ENCODE assay signal across 9 cellular contexts in the genomic region with DNA sequence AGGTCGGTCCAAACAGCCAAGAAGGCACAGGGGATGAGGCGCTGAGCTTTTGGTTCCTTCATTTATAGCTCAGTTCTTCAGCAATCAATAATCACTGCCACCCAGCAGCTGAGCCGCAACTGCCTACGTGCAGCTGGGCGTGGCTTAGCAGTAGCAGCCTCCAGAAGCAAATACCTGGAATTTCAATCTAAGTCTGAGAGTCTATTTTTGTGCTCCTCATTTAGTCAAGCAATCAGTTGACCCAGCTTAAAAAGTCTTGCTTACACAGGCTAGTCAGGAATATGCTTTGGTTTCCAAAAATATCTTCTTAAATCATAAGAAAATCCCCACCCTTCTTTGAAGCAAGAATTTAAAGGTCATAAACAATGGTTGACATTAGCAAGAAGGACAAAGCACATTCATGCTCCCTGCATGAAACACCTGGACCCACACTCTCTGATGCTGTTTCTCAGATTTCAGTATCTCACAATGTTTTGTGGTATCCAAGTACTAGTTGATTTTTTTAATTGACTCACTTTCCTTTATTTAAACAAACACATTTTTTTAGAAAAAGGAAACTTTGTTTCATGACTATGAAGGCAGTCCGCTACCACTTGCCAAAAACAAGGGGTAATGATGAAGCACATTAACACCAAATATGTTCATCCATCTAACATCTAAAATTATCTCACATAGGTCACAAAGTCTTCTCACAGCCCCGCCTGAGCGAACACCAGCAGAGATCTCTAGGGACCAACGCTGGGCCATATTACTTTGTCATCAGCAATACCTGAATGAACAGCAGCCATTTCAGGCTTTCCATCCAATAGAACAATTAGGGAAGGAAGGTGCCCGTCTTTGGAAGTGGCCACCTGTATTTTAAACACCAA.
DNase-seq lines count a peak whose midpoint lies in the region; ATAC-seq and TF ChIP-seq lines count a peak whose summit lies in the region.
"Had no signal": no experiment of that assay in that cellular context is flagged by ENCODE, and none has a peak within 500 bp of the region (broad histone marks: within the 10 kb centered on the region; RNA-seq: fewer than 3 reads in every experiment).

No MANE protein-coding gene starts in this region.

- H3K27ac ChIP-seq in thymus (ENCODE audit: low read depth) (peak overlapping the region; percentile 72), brain microvascular endothelial cell (no peak overlapping the region)

- peaks cover 48% of the 10 kb centered on the region for H3K4me1 ChIP-seq in thymus (ENCODE audit: control insufficient read depth, insufficient read depth, low read length)

- no peaks in the 10 kb centered on the region for H3K27me3 Mint-ChIP-seq in activated T-cell treated with anti-CD3 and anti-CD28 coated beads, Interleukin-2, amount 50 U/mL, for 72 hours (ENCODE audit: low read depth)

- in situ Hi-C loops in ACHN (cut with HindIII; ENCODE audit: low pct_ligation_motif_present, low pct_unique_long_range_greater_than_20kb, low sequenced_read_pairs) = no loop called here
- in situ Hi-C loops in brain microvascular endothelial cell (cut with HindIII; ENCODE audit: low pct_ligation_motif_present, low sequenced_read_pairs) = no loop called here

- peaks cover 45% of the 10 kb centered on the region for H3K36me3 ChIP-seq in thymus (ENCODE audit: control insufficient read depth, insufficient read depth)
- H3K36me3 ChIP-seq in brain microvascular endothelial cell (replicated peaks) = peaks cover 36% of the 10 kb centered on the region

- 91% methylated on average over 10 of the region's 10 CpGs for WGBS in thymus
- 62 to 70% methylated on average over 10 of the region's 10 CpGs for WGBS in lower leg skin, 2 donors

- H3K27me3 ChIP-seq in thymus (ENCODE audit: control insufficient read depth, insufficient read depth) (no peaks in the 10 kb centered on the region), brain microvascular endothelial cell (replicated peaks) (no peaks in the 10 kb centered on the region)

- H3K9me3 ChIP-seq in thymus (ENCODE audit: control insufficient read depth) = no peaks in the 10 kb centered on the region

- ATAC-seq in activated T-cell treated with anti-CD3 and anti-CD28 coated beads, Interleukin-2, amount 50 U/mL, for 72 hours (replicated peaks in 1 of 2) = peak; percentile 27 to 39
- peak; percentile 23 for ATAC-seq in HG03565 (IDR thresholded peaks at IDR 0.05; ENCODE audit: unreplicated experiment)

- TF ChIP-seq CTCF in brain microvascular endothelial cell (IDR thresholded peaks at IDR 0.05; ENCODE audit: low read depth, low read length, missing control alignments) (no peak), lower leg skin (IDR thresholded peaks at IDR 0.05) (no peak)

- peak overlapping the region in 1 of 2 donors; percentile 9 for H3K4me3 Mint-ChIP-seq in activated T-cell treated with anti-CD3 and anti-CD28 coated beads, Interleukin-2, amount 50 U/mL, for 72 hours

- no peak for TF ChIP-seq POLR2A in lower leg skin (IDR thresholded peaks at IDR 0.05)

- intact Hi-C loops in lower leg skin (cut with DNase I; ENCODE audit: low total_unique reads) = no loop called here

- no peaks in the 10 kb centered on the region for H3K9me3 Mint-ChIP-seq in activated T-cell treated with anti-CD3 and anti-CD28 coated beads, Interleukin-2, amount 50 U/mL, for 72 hours

- peaks cover 73% of the 10 kb centered on the region for H3K4me1 Mint-ChIP-seq in activated T-cell treated with anti-CD3 and anti-CD28 coated beads, Interleukin-2, amount 50 U/mL, for 72 hours (ENCODE audit: low read depth)

- no peak for DNase-seq in activated T-cell treated with anti-CD3 and anti-CD28 coated beads, Interleukin-2, amount 50 U/mL, for 72 hours
- no peak for DNase-seq in activated T-cell treated with anti-CD3 and anti-CD28 coated beads, Interleukin-2, amount 50 U/mL, for 1 hour
- peak; percentile 46 for DNase-seq in germinal center (ENCODE audit: low spot score)
- DNase-seq in ACHN = no peak
- no peak for DNase-seq in brain microvascular endothelial cell
- no peak for DNase-seq in lower leg skin (ENCODE audit: low spot score in 2 of 2)
- DNase-seq: NK-92 treated with Interleukin-12 subunit alpha and Interleukin-12 subunit beta, amount 100 ng/mL, for 24 hours had no signal

- no peak overlapping the region for H3K4me3 ChIP-seq in thymus (ENCODE audit: low read length)
- no peak overlapping the region for H3K4me3 ChIP-seq in brain microvascular endothelial cell (ENCODE audit: low read depth, low read length)
- H3K4me3 ChIP-seq in lower leg skin (ENCODE audit: low read depth, poor library complexity, severe bottlenecking) = no peak overlapping the region

- peaks cover 28 to 47% of the 10 kb centered on the region in 2 donors for H3K36me3 Mint-ChIP-seq in activated T-cell treated with anti-CD3 and anti-CD28 coated beads, Interleukin-2, amount 50 U/mL, for 72 hours (ENCODE audit: insufficient read depth in 2 of 2)

- peak overlapping the region; percentile 75 for H3K27ac Mint-ChIP-seq in activated T-cell treated with anti-CD3 and anti-CD28 coated beads, Interleukin-2, amount 50 U/mL, for 72 hours
